Comparison of ENCODE assay signal across 12 cellular contexts in genomic region chr6:17957488-17957887, GRCh38. TPM values are rescaled to one million over a fixed set of nuclear protein-coding genes. Genes with fewer than 3 reads are reported as not detected.
DNase-seq lines count a peak whose midpoint lies in the region; ATAC-seq, FAIRE-seq and TF ChIP-seq lines count a peak whose summit lies in the region.
"Had no signal": no experiment of that assay in that cellular context is flagged by ENCODE, and none has a peak within 500 bp of the region (broad histone marks: within the 10 kb centered on the region; RNA-seq: fewer than 3 reads in every experiment).

No MANE protein-coding gene starts in this region.

- no peak for TF ChIP-seq CTCF in MM.1S (IDR thresholded peaks at IDR 0.05; ENCODE audit: low read length)

- ATAC-seq in GM18498 (IDR thresholded peaks at IDR 0.05; ENCODE audit: unreplicated experiment): peak; percentile 87
- ATAC-seq in HG03108 (IDR thresholded peaks at IDR 0.05; ENCODE audit: unreplicated experiment): no peak

- in situ Hi-C loops in GM23248 (cut with MboI): no loop called here

- 0 to 4% methylated on average over 1 of the region's 1 CpG for WGBS in GM23248 (ENCODE audit: low coverage in 1 of 2, low lambda C conversion rate in 2 of 2, missing lambda C conversion rate in 2 of 2), 2 experiments

- H3F3A ChIP-seq in GM23248 (ENCODE audit: insufficient read depth): peaks cover 26% of the 10 kb centered on the region
- no peaks in the 10 kb centered on the region for H3F3A ChIP-seq in MM.1S (ENCODE audit: insufficient read depth, low read length)

- no peaks in the 10 kb centered on the region for H3K36me3 ChIP-seq in GM23248 (ENCODE audit: low read depth)
- no peaks in the 10 kb centered on the region for H3K36me3 ChIP-seq in MM.1S (replicated peaks; ENCODE audit: insufficient read depth, low read length)
- H3K36me3 ChIP-seq: suprapubic skin had no signal

- H3K79me2 ChIP-seq in GM23248 (ENCODE audit: insufficient read depth) (peaks cover 97% of the 10 kb centered on the region), MM.1S (ENCODE audit: low read length) (no peaks in the 10 kb centered on the region)

- H3K27me3 ChIP-seq in GM23248 (replicated peaks; ENCODE audit: insufficient read depth) (no peaks in the 10 kb centered on the region), MM.1S (replicated peaks; ENCODE audit: insufficient read depth, low read length) (no peaks in the 10 kb centered on the region)
- H3K27me3 ChIP-seq: suprapubic skin had no signal

- H3K27ac ChIP-seq in GM23248 (0 out of 2 replicates have a peak overlapping the region, but pooled peaks have one; percentile 3), MM.1S (ENCODE audit: low read length) (no peak overlapping the region)
- H3K27ac ChIP-seq: suprapubic skin had no signal

- FAIRE-seq in frontal cortex (lab: Jason Lieb, UNC): no peak
- FAIRE-seq: small intestine had no signal

- H4K20me1 ChIP-seq in GM23248 (ENCODE audit: insufficient read depth) (no peaks in the 10 kb centered on the region), MM.1S (ENCODE audit: insufficient read depth, low read length) (no peaks in the 10 kb centered on the region)

- H3K9me2 ChIP-seq in GM23248 (ENCODE audit: insufficient read depth): no peaks in the 10 kb centered on the region
- H3K9me2 ChIP-seq in MM.1S (replicated peaks; ENCODE audit: insufficient read depth, low read length): no peaks in the 10 kb centered on the region

- H3K4me3 ChIP-seq in GM23248 (no peak overlapping the region), MM.1S (ENCODE audit: low read length) (no peak overlapping the region)
- H3K4me3 ChIP-seq: suprapubic skin had no signal

- H3K9ac ChIP-seq in GM23248 (no peak overlapping the region), MM.1S (ENCODE audit: low read length) (no peak overlapping the region)

- H3K4me2 ChIP-seq in GM23248 (ENCODE audit: unreplicated experiment) (no peak overlapping the region), MM.1S (ENCODE audit: low read depth, low read length) (no peak overlapping the region)

- DNase-seq in GM23248 (peak; percentile 46), MM.1S (peak; percentile 9), iris pigment epithelial cell (ENCODE audit: low read depth) (peak; percentile 69), NCI-H2227 treated with DMSO at 0.1 percent for 48 hours (lab: John Stamatoyannopoulos, UW) (no peak), frontal cortex (ENCODE audit: low spot score in 2 of 2) (no peak)
- no peak for DNase-seq in stimulated activated CD4-positive, alpha-beta T cell treated with anti-CD3 and anti-CD28 coated beads, Interleukin-4, amount 100 ng/mL, for 24 hours
- DNase-seq: endodermal cell, small intestine had no signal

- H2AFZ ChIP-seq in GM23248 (no peak overlapping the region), MM.1S (ENCODE audit: low read length) (no peak overlapping the region)

- H3K4me1 ChIP-seq in GM23248 (ENCODE audit: insufficient read depth): peaks cover 19% of the 10 kb centered on the region
- no peaks in the 10 kb centered on the region for H3K4me1 ChIP-seq in MM.1S (ENCODE audit: low read length)

- no peaks in the 10 kb centered on the region for H3K9me3 ChIP-seq in GM23248 (ENCODE audit: low read depth)
- no peaks in the 10 kb centered on the region for H3K9me3 ChIP-seq in MM.1S (replicated peaks; ENCODE audit: insufficient read depth, low read length)
- H3K9me3 ChIP-seq: suprapubic skin had no signal

RNA-seq across cellular contexts. Expression of gene KIF13A, which starts 29.9 kb away (rescaled TPM):
- total RNA-seq in GM23248 (2014; rRNA removed; shearing (Covaris generic)): 46.0 and 47.3 TPM in 2 replicates
- polyA plus RNA-seq in GM23248 (2016; fragmentation: Nextera tagmentation; extraction: Ambion mirVana): 5.0 and 7.4 TPM in 2 replicates
- total RNA-seq in frontal cortex: 16.3 TPM
- total RNA-seq: T-helper 2 cell treated with Interferon-gamma antibody and Interleukin-4, amounts not matched to agents 100 ng/mL and 5 ng/mL, for 36 hours had no signal

Comparison
In these comparisons a context has a peak if more than half of its experiments do, and no peak if none do; other contexts are left out.
1. DNase-seq: peak in GM23248 (single experiment), MM.1S (single experiment) and iris pigment epithelial cell (single experiment); none in NCI-H2227 treated with DMSO at 0.1 percent for 48 hours (single experiment), frontal cortex (0 of 2) and stimulated activated CD4-positive, alpha-beta T cell treated with anti-CD3 and anti-CD28 coated beads, Interleukin-4, amount 100 ng/mL, for 24 hours (single experiment).